ENCODE assay signal across 1 cellular context in genomic region chr2:173606619-173607305, GRCh38.
TF ChIP-seq lines count a peak whose summit lies in the region.

No MANE protein-coding gene starts in this region.

TF ChIP-seq in H1, 55 proteins besides CTCF, POLR2A, EP300 and RAD21:
- 0 out of 2 replicates have a peak, but pooled peaks have one; percentile 49 for TF ChIP-seq CEBPB (IDR thresholded peaks at IDR 0.05; ENCODE audit: low read depth, low read length)
- no peak for TF ChIP-seq CREB1 (IDR thresholded peaks at IDR 0.05)
